1 cellular context compared by ENCODE assay signal in the genomic region with DNA sequence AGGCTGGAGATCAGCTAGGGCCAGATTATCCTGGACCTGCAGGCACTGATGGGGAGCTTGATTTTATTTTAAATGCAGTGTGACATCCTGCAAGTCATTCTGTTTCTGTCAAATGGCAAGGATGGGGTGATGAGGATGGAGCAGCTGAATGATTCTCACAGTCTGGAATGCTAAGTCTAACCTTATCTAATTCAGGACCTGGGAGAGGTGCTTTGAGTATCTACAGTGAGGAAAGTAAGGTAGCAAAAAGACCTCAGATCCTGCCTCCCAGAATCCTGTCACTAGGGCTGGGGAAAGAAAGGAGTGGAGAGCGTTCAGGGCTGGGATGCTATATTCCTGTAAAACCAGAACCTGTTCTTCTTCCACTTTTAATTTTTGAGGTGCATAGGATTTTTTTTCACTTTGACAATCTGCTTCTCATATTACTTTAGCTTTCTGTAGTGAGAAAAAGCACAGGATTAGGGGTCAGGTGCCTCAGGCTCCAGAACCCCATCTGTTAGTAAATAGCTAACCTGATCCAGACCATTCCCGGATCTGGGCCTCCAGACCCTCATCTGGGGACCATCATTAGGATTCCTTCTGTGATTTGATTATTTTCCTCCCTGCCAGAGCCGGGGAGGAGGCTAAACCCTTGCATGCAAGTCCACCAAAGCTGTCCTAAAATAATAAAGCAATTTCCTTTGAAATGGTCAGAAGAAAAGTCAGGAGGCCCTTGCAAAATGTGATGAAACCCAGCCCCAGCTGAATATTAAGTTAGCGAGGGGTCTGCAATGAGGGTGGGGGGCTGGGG.
TF ChIP-seq lines count a peak whose summit lies in the region.

No MANE protein-coding gene starts in this region.

TF ChIP-seq in WTC11, 78 proteins besides CTCF, POLR2A, EP300 and RAD21 (continued from another document):
- TF ChIP-seq, protein P1, sequence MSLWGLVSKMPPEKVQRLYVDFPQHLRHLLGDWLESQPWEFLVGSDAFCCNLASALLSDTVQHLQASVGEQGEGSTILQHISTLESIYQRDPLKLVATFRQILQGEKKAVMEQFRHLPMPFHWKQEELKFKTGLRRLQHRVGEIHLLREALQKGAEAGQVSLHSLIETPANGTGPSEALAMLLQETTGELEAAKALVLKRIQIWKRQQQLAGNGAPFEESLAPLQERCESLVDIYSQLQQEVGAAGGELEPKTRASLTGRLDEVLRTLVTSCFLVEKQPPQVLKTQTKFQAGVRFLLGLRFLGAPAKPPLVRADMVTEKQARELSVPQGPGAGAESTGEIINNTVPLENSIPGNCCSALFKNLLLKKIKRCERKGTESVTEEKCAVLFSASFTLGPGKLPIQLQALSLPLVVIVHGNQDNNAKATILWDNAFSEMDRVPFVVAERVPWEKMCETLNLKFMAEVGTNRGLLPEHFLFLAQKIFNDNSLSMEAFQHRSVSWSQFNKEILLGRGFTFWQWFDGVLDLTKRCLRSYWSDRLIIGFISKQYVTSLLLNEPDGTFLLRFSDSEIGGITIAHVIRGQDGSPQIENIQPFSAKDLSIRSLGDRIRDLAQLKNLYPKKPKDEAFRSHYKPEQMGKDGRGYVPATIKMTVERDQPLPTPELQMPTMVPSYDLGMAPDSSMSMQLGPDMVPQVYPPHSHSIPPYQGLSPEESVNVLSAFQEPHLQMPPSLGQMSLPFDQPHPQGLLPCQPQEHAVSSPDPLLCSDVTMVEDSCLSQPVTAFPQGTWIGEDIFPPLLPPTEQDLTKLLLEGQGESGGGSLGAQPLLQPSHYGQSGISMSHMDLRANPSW (CRISPR knock-in tag; conservative IDR thresholded peaks at IDR 0.05; ENCODE audit: low read depth), result no peak
- TF ChIP-seq EMX1 (CRISPR knock-in tag; IDR thresholded peaks at IDR 0.05) (no peak), SOX15 (CRISPR knock-in tag; IDR thresholded peaks at IDR 0.05) (no peak)
